ENCODE assay signal across 22 cellular contexts in the genomic region with DNA sequence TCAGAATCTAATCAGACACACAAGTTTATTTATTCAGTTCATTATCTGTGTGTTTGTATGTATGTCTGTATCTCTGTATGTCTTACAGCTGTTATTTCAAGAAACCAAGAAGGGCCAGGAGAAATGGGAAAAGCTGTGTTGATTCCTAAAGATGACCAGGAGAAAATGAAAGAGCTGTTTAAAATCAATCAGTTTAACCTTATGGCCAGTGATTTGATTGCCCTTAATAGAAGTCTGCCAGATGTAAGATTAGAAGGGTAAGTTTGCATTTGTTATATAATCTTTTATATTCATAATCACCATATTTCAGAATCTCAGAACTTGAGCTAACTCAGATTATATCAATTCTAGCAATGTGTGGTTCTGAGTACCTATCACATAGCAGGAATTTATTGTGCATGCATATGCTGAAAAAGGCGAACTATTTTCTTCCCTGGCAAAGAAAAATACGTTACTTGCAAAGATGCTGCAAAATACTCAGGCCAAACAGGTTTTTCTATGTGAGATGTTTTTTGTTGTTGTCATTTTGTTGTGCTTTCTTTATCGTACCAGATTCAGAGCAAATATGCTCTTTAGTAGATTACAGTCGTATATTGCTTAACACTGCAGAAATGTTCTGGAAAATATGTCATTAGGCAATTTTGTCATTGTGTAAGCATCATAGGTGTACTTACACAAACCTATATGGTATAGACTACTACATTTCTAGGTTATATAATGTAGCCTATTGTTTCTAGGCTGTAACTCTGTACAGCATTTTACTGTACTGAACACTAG.
DNase-seq lines count a peak whose midpoint lies in the region; ATAC-seq, FAIRE-seq and TF ChIP-seq lines count a peak whose summit lies in the region.
"Had no signal": no experiment of that assay in that cellular context is flagged by ENCODE, and none has a peak within 500 bp of the region (broad histone marks: within the 10 kb centered on the region; RNA-seq: fewer than 3 reads in every experiment).

No MANE protein-coding gene starts in this region.

- no peak for TF ChIP-seq EP300 in A549 (IDR thresholded peaks at IDR 0.05)

- TF ChIP-seq POLR2A in A549 (IDR thresholded peaks at IDR 0.05; ENCODE audit: low read length): no peak

- H2BK120ac ChIP-seq in H9 (ENCODE audit: low read depth, low read length, poor library complexity, severe bottlenecking): no peak overlapping the region

- no peak overlapping the region for H4K91ac ChIP-seq in H9 (ENCODE audit: insufficient read length, low read depth, low read length)

- H4K20me1 ChIP-seq in H9 (ENCODE audit: control insufficient read depth, insufficient read depth, insufficient read length): no peaks in the 10 kb centered on the region
- H4K20me1 ChIP-seq: BLaER1 had no signal

- no peak overlapping the region for H4K8ac ChIP-seq in H9 (replicated peaks; ENCODE audit: insufficient read length, low read depth, low read length)

- H3K79me2 ChIP-seq in H9 (ENCODE audit: insufficient read depth, low read length): no peaks in the 10 kb centered on the region

- H3K4me1 Mint-ChIP-seq in H9: peaks cover 4% of the 10 kb centered on the region in 2 experiments; a peak in 3 of 4 replicates
- H3K4me1 Mint-ChIP-seq: B cell; CD4-positive, CD25-positive, alpha-beta regulatory T cell had no signal

- no peak overlapping the region for H2BK15ac ChIP-seq in H9 (ENCODE audit: low read depth, low read length)

- H3K4ac ChIP-seq in H9 (ENCODE audit: low read depth, low read length): no peak overlapping the region

- H3K79me1 ChIP-seq in H9 (ENCODE audit: insufficient read depth, low read depth, low read length, poor library complexity, severe bottlenecking): no peaks in the 10 kb centered on the region

- CTCF ChIA-PET in A549 (lab: Yijun Ruan, JAX): no interaction called here

- no peaks in the 10 kb centered on the region for H3K27me3 ChIP-seq in H9 (ENCODE audit: insufficient read depth, low read length)
- H3K27me3 ChIP-seq: BLaER1 had no signal

- ATAC-seq in A549 (no peak), SK-N-SH treated with all-trans-retinoic acid at 6 μM for 48 hours (no peak), HG02840 (IDR thresholded peaks at IDR 0.05; ENCODE audit: low FRiP score, unreplicated experiment) (no peak)
- ATAC-seq: CD8-positive, alpha-beta T cell; GM12878; GM23338 had no signal

- no peak overlapping the region for H2AFZ ChIP-seq in H9 (ENCODE audit: low read length)
- H2AFZ ChIP-seq: GM23338 had no signal

- H3K56ac ChIP-seq in H9 (ENCODE audit: insufficient read length, low read depth, low read length): no peak overlapping the region

- peak overlapping the region in 1 of 2 experiments; percentile 26; a peak in 2 of 6 replicates for H3K27ac ChIP-seq in A549
- no peak overlapping the region for H3K27ac ChIP-seq in H9 (ENCODE audit: insufficient read length, low read depth, low read length)
- H3K27ac ChIP-seq: BLaER1, C4-2B had no signal

- H4K5ac ChIP-seq in H9 (ENCODE audit: insufficient read length, low read depth, low read length): no peak overlapping the region

- H3K36me3 Mint-ChIP-seq in H9 (ENCODE audit: insufficient read depth in 1 of 3, low read depth in 3 of 3): no peaks in the 10 kb centered on the region
- H3K36me3 Mint-ChIP-seq: CD4-positive, CD25-positive, alpha-beta regulatory T cell; CD8-positive, alpha-beta T cell had no signal

- H3K4me1 ChIP-seq in A549 (peaks cover 42% of the 10 kb centered on the region), H9 (ENCODE audit: insufficient read depth, low read length) (no peaks in the 10 kb centered on the region)
- H3K4me1 ChIP-seq: BLaER1, Caco-2, HAP-1 had no signal

- H2BK20ac ChIP-seq in H9 (ENCODE audit: low read depth, low read length, poor library complexity, severe bottlenecking): no peak overlapping the region

- no peak overlapping the region for H3K14ac ChIP-seq in H9 (ENCODE audit: insufficient read depth, low read length)

- H3K4me3 Mint-ChIP-seq in H9: no peak overlapping the region
- H3K4me3 Mint-ChIP-seq: B cell; CD4-positive, CD25-positive, alpha-beta regulatory T cell; CD8-positive, alpha-beta T cell; GM23338; HFFc6 had no signal

- H3K18ac ChIP-seq in H9 (ENCODE audit: insufficient read length, low read depth, low read length): no peak overlapping the region

- peak overlapping the region; percentile 30 for H3K4me2 ChIP-seq in A549
- H3K4me2 ChIP-seq in H9 (ENCODE audit: insufficient read depth, insufficient read length, low read length): no peak overlapping the region
- H3K4me2 ChIP-seq: BLaER1, GM23338 had no signal

- no peak overlapping the region for H3K9ac ChIP-seq in H9 (ENCODE audit: extremely low read depth, insufficient read length, low read length)
- H3K9ac ChIP-seq: BLaER1 had no signal

- H3K4me3 ChIP-seq in A549 (no peak overlapping the region), fibroblast of villous mesenchyme (ENCODE audit: low read depth, low read length) (no peak overlapping the region)
- H3K4me3 ChIP-seq: BLaER1, GM12878, GM23338, HAP-1 had no signal

- DNase-seq in A549 (ENCODE audit: low read depth in 1 of 2, low spot score in 1 of 2): no peak
- DNase-seq in D721Med (ENCODE audit: insufficient read length, low spot score): no peak
- peak; percentile 33 for DNase-seq in fibroblast of villous mesenchyme (ENCODE audit: low read depth)
- no peak for DNase-seq in H9
- no peak for DNase-seq in HT-29 (ENCODE audit: low spot score)
- DNase-seq: Caco-2; CD4-positive, CD25-positive, alpha-beta regulatory T cell; CD8-positive, alpha-beta T cell; DMS 273 treated with DMSO at 0.1 percent for 48 hours; DMS79; EL; GDM1; HFFc6 had no signal

- no peak overlapping the region for H2BK12ac ChIP-seq in H9 (ENCODE audit: insufficient read length, low read depth, low read length)

- H2AK5ac ChIP-seq in H9 (ENCODE audit: insufficient read length, low read length): no peak overlapping the region

- WGBS in A549 (ENCODE audit: missing lambda C conversion rate): 77% methylated on average over 4 of the region's 4 CpGs
- WGBS in H9 (ENCODE audit: extremely low coverage, insufficient read length, low lambda C conversion rate): no CpG with 5 or more reads among the region's 4 CpGs

- no peak overlapping the region for H3K23ac ChIP-seq in H9 (ENCODE audit: insufficient read length, low read depth, low read length)

- no peak for TF ChIP-seq CTCF in A549 (IDR thresholded peaks at IDR 0.05)
- no peak for TF ChIP-seq CTCF in D721Med (IDR thresholded peaks at IDR 0.05; ENCODE audit: insufficient read depth, missing control alignments)
- no peak for TF ChIP-seq CTCF in fibroblast of villous mesenchyme (IDR thresholded peaks at IDR 0.05; ENCODE audit: insufficient read depth, low read depth, low read length)
- TF ChIP-seq CTCF in H9 (conservative IDR thresholded peaks at IDR 0.05): no peak

- no peak for FAIRE-seq in A549 (lab: Jason Lieb, UNC)
- FAIRE-seq in D721Med (lab: Jason Lieb, UNC): peak; percentile 60
- FAIRE-seq: GM12878, GM19239 had no signal

- H3K9me3 Mint-ChIP-seq in H9: no peaks in the 10 kb centered on the region
- H3K9me3 Mint-ChIP-seq: CD8-positive, alpha-beta T cell; GM23338; HFFc6 had no signal

- no peak overlapping the region; a peak in 1 of 7 replicates for H3K27ac Mint-ChIP-seq in H9
- H3K27ac Mint-ChIP-seq: B cell; CD8-positive, alpha-beta T cell; GM23338; HFFc6 had no signal

- POLR2A ChIA-PET in A549 (lab: Yijun Ruan, JAX): interaction anchor here (0.6 kb wide), 1 partner anchor 55 kb away, joined by 3 read pairs; no protein-coding TSS in a partner anchor

- no peak overlapping the region for H3T11ph ChIP-seq in H9 (ENCODE audit: low read length)

- H3K9me3 ChIP-seq in A549 (no peaks in the 10 kb centered on the region), H9 (ENCODE audit: control insufficient read depth, low read depth, low read length) (no peaks in the 10 kb centered on the region)
- H3K9me3 ChIP-seq: BLaER1, Caco-2, HAP-1 had no signal

- H3K23me2 ChIP-seq in H9 (ENCODE audit: insufficient read length, low read depth, low read length, poor library complexity, severe bottlenecking): no peaks in the 10 kb centered on the region

- no peak for TF ChIP-seq RAD21 in A549 (conservative IDR thresholded peaks at IDR 0.05 in 1 of 2, IDR thresholded peaks at IDR 0.05 in 1 of 2)

- no peaks in the 10 kb centered on the region for H3K27me3 Mint-ChIP-seq in H9 (ENCODE audit: low read depth)
- H3K27me3 Mint-ChIP-seq: B cell; CD4-positive, CD25-positive, alpha-beta regulatory T cell had no signal

- no peak overlapping the region for H2BK5ac ChIP-seq in H9 (ENCODE audit: insufficient read length, low read length)

TF ChIP-seq in A549, 52 proteins besides CTCF, POLR2A, EP300 and RAD21:
- TF ChIP-seq JUN (IDR thresholded peaks at IDR 0.05) (no peak), CEBPB (IDR thresholded peaks at IDR 0.05) (peak in 1 of 2 experiments; percentile 47; a peak in 2 of 4 replicates), MAFK (IDR thresholded peaks at IDR 0.05; ENCODE audit: partially characterized antibody) (peak; percentile 11), CHD4 (IDR thresholded peaks at IDR 0.05; ENCODE audit: borderline replicate concordance) (no peak)

TF ChIP-seq in SK-N-SH treated with all-trans-retinoic acid at 6 μM for 48 hours, 23 proteins besides CTCF, POLR2A, EP300 and RAD21 (continues in another document):
- TF ChIP-seq ESRRG (CRISPR knock-in tag; IDR thresholded peaks at IDR 0.05) (no peak), ZNF565 (CRISPR knock-in tag; conservative IDR thresholded peaks at IDR 0.05; ENCODE audit: low read depth) (no peak), ARNTL (CRISPR knock-in tag; IDR thresholded peaks at IDR 0.05; ENCODE audit: borderline replicate concordance, low read depth) (no peak)
- TF ChIP-seq, protein P1, sequence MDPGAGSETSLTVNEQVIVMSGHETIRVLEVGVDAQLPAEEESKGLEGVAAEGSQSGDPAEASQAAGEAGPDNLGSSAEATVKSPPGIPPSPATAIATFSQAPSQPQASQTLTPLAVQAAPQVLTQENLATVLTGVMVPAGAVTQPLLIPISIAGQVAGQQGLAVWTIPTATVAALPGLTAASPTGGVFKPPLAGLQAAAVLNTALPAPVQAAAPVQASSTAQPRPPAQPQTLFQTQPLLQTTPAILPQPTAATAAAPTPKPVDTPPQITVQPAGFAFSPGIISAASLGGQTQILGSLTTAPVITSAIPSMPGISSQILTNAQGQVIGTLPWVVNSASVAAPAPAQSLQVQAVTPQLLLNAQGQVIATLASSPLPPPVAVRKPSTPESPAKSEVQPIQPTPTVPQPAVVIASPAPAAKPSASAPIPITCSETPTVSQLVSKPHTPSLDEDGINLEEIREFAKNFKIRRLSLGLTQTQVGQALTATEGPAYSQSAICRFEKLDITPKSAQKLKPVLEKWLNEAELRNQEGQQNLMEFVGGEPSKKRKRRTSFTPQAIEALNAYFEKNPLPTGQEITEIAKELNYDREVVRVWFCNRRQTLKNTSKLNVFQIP (CRISPR knock-in tag; IDR thresholded peaks at IDR 0.05; ENCODE audit: borderline replicate concordance, low read depth): no peak
